In the genomic region with DNA sequence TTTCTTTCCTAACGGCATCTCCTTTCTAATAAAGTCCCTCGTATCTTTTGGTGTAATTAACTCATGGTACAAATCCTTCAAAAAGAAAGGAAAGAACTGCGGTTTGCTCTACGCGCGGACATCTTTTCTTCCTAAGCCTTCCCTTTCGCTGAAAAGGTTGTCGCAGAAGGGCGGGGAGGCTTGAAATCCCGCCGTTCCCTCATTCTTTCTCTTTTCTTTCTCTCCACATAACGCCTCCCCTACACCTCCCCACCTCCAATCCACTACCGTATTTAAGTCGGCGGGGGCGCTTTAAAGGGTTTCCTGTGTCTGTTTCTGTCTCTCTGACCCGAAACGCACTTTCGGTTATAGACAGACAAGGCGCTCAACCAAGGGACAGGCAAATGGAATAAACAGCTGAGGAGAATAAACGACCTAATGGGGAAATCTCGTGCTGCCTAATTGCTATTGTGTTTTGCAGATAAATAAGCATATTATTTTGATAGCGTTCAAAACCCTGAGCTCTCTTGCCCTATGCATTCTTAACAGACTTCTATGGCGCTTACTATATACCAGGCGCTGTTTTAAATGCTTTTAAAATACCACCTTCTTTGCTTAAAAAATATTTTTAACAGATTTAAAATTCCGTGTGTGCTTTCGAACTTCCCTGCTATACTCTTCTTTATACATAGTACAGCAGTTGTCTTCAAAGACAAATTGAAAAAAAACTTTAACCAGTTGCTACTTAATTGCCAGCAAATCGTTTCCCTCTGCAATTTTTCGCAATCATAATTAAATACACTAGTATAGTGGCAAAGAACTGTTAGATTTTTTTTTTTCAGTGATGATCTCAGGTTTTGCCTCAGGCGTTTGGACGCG, we compare ENCODE assay signal across 8 cellular contexts. TPM values are rescaled to one million over a fixed set of nuclear protein-coding genes. Genes with fewer than 3 reads are reported as not detected.
DNase-seq lines count a peak whose midpoint lies in the region; ATAC-seq, FAIRE-seq and TF ChIP-seq lines count a peak whose summit lies in the region.

No MANE protein-coding gene starts in this region.

- intact Hi-C loops in activated CD8-positive, alpha-beta T cell treated with anti-CD3 and anti-CD28 coated beads for 36 hours (cut with micrococcal nuclease), result no loop called here

- peaks cover 15% of the 10 kb centered on the region for H3K27me3 ChIP-seq in endocrine pancreas (ENCODE audit: control insufficient read depth, insufficient read depth, low read length)

- peak; percentile 79 for FAIRE-seq in GM12892 (lab: Jason Lieb, UNC)

- H3K36me3 ChIP-seq in HEK293 (ENCODE audit: control insufficient read depth in 2 of 2, insufficient read depth in 1 of 2, low read length in 2 of 2), result no peaks in the 10 kb centered on the region
- H3K36me3 ChIP-seq in endocrine pancreas (ENCODE audit: control insufficient read depth, insufficient read depth, low read length), result peaks cover 2% of the 10 kb centered on the region

- no peaks in the 10 kb centered on the region for H3K9me3 Mint-ChIP-seq in activated CD8-positive, alpha-beta T cell treated with anti-CD3 and anti-CD28 coated beads for 36 hours

- peaks cover 27% of the 10 kb centered on the region for H3K4me1 Mint-ChIP-seq in activated CD8-positive, alpha-beta T cell treated with anti-CD3 and anti-CD28 coated beads for 36 hours (ENCODE audit: low read depth)

- peaks cover 61% of the 10 kb centered on the region for H3K27me3 Mint-ChIP-seq in activated CD8-positive, alpha-beta T cell treated with anti-CD3 and anti-CD28 coated beads for 36 hours

- peak overlapping the region; percentile 26 for H3K27ac Mint-ChIP-seq in activated CD8-positive, alpha-beta T cell treated with anti-CD3 and anti-CD28 coated beads for 36 hours

- peak overlapping the region; percentile 93 for H3K27ac ChIP-seq in HEK293 (ENCODE audit: extremely low read depth, low read depth, low read length)

- CTCF ChIA-PET in HEK293 (lab: Yijun Ruan, JAX), result interaction anchor here (1.0 to 1.6 kb wide), 2 partner anchors 433 to 436 kb away, joined by 4 to 7 read pairs; no protein-coding TSS in a partner anchor
- CTCF ChIA-PET in activated CD8-positive, alpha-beta T cell treated with anti-CD3 and anti-CD28 coated beads for 36 hours (lab: Charles Lee), result interaction anchor here (1.1 to 1.5 kb wide), 3 partner anchors 10 to 436 kb away, joined by 3 to 5 read pairs (median 4); no protein-coding TSS in a partner anchor

- TF ChIP-seq CTCF in HEK293 (tag by site-specific recombination; IDR thresholded peaks at IDR 0.05) (peak; percentile 65), NB4 (IDR thresholded peaks at IDR 0.05; ENCODE audit: low read depth, low read length) (no peak)
- no peak for TF ChIP-seq CTCF in activated CD8-positive, alpha-beta T cell treated with anti-CD3 and anti-CD28 coated beads for 36 hours (IDR thresholded peaks at IDR 0.05)

- peak overlapping the region; percentile 76 for H3K4me3 Mint-ChIP-seq in activated CD8-positive, alpha-beta T cell treated with anti-CD3 and anti-CD28 coated beads for 36 hours

- DNase-seq in GM12892 (ENCODE audit: insufficient read length) (no peak), NB4 (ENCODE audit: low read depth) (peak; percentile 87), middle frontal gyrus (ENCODE audit: extremely low spot score, low spot score) (peak; percentile 27), NCI-H187 treated with DMSO at 0.1 percent for 48 hours (lab: John Stamatoyannopoulos, UW) (no peak)
- peak; percentile 88 for DNase-seq in activated CD8-positive, alpha-beta T cell treated with anti-CD3 and anti-CD28 coated beads for 36 hours
- DNase-seq in stimulated activated CD8-positive, alpha-beta memory T cell treated with anti-CD3 and anti-CD28 coated beads, Interleukin-7, amount 100 ng/mL, for 4 hours (ENCODE audit: low read depth in 2 of 2), result peak; percentile 57

- H3K4me1 ChIP-seq in HEK293 (ENCODE audit: control insufficient read depth, insufficient read depth, low read length) (peaks cover 11% of the 10 kb centered on the region), endocrine pancreas (ENCODE audit: control insufficient read depth, insufficient read depth, low read length) (no peaks in the 10 kb centered on the region)

- peak; percentile 72 for ATAC-seq in activated CD8-positive, alpha-beta T cell treated with anti-CD3 and anti-CD28 coated beads for 36 hours

- POLR2A ChIA-PET in HEK293 (lab: Yijun Ruan, JAX), result interaction anchor here (0.7 to 2.3 kb wide), 6 partner anchors 18 to 384 kb away, joined by 3 to 5 read pairs (median 4); a partner anchor contains a TSS
- POLR2A ChIA-PET in activated CD8-positive, alpha-beta T cell treated with anti-CD3 and anti-CD28 coated beads for 36 hours (lab: Charles Lee), result interaction anchor here (1.0 kb wide), 1 partner anchor 34 kb away, joined by 3 read pairs; no protein-coding TSS in a partner anchor

- no peak overlapping the region for H3K9ac ChIP-seq in endocrine pancreas (ENCODE audit: control insufficient read depth, insufficient read depth, low read length)

- H3K36me3 Mint-ChIP-seq in activated CD8-positive, alpha-beta T cell treated with anti-CD3 and anti-CD28 coated beads for 36 hours (ENCODE audit: low read depth), result no peaks in the 10 kb centered on the region

- TF ChIP-seq POLR2A in GM12892 (IDR thresholded peaks at IDR 0.05; ENCODE audit: low read depth, low read length) (no peak), NB4 (IDR thresholded peaks at IDR 0.05; ENCODE audit: extremely low read depth, insufficient read length) (no peak)

- H3K9me3 ChIP-seq in HEK293 (ENCODE audit: control insufficient read depth, insufficient read depth, low read depth, low read length) (no peaks in the 10 kb centered on the region), endocrine pancreas (ENCODE audit: control insufficient read depth, low read length) (no peaks in the 10 kb centered on the region)

- peak overlapping the region; percentile 60 for H3K4me3 ChIP-seq in HEK293 (ENCODE audit: low read depth, low read length)
- peak overlapping the region; percentile 60 for H3K4me3 ChIP-seq in NB4 (ENCODE audit: low read depth, low read length)
- H3K4me3 ChIP-seq in endocrine pancreas (ENCODE audit: control insufficient read depth, insufficient read depth, low read length), result peak overlapping the region; percentile 65

TF ChIP-seq in HEK293, 187 proteins besides CTCF, POLR2A, EP300 and RAD21 (continues in another document):
- TF ChIP-seq, protein P1, sequence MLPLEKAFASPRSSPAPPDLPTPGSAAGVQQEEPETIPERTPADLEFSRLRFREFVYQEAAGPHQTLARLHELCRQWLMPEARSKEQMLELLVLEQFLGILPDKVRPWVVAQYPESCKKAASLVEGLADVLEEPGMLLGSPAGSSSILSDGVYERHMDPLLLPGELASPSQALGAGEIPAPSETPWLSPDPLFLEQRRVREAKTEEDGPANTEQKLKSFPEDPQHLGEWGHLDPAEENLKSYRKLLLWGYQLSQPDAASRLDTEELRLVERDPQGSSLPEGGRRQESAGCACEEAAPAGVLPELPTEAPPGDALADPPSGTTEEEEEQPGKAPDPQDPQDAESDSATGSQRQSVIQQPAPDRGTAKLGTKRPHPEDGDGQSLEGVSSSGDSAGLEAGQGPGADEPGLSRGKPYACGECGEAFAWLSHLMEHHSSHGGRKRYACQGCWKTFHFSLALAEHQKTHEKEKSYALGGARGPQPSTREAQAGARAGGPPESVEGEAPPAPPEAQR (tag by site-specific recombination; IDR thresholded peaks at IDR 0.05), result no peak
- TF ChIP-seq ZNF214 (tag by site-specific recombination; IDR thresholded peaks at IDR 0.05; ENCODE audit: borderline replicate concordance), result no peak
- TF ChIP-seq OVOL3 (tag by site-specific recombination; IDR thresholded peaks at IDR 0.05), result peak; percentile 61; the same call in 1 of the 2 replicates
- 0 out of 2 replicates have a peak, but pooled peaks have one; percentile 14 for TF ChIP-seq ZBTB8A (tag by site-specific recombination; IDR thresholded peaks at IDR 0.05)
- peak; percentile 59 for TF ChIP-seq GLIS2 (tag by site-specific recombination; IDR thresholded peaks at IDR 0.05)
- TF ChIP-seq EGR2 (tag by site-specific recombination; IDR thresholded peaks at IDR 0.05; ENCODE audit: low read depth), result peak; percentile 60; the same call in 1 of the 2 replicates
- peak; percentile 96 for TF ChIP-seq MZF1 (tag by site-specific recombination; IDR thresholded peaks at IDR 0.05; ENCODE audit: borderline replicate concordance)
- TF ChIP-seq BCL11B (tag by site-specific recombination; IDR thresholded peaks at IDR 0.05; ENCODE audit: low read depth), result 0 out of 2 replicates have a peak, but pooled peaks have one; percentile 60
- no peak for TF ChIP-seq RBAK (tag by site-specific recombination; IDR thresholded peaks at IDR 0.05)
- TF ChIP-seq, protein P2, sequence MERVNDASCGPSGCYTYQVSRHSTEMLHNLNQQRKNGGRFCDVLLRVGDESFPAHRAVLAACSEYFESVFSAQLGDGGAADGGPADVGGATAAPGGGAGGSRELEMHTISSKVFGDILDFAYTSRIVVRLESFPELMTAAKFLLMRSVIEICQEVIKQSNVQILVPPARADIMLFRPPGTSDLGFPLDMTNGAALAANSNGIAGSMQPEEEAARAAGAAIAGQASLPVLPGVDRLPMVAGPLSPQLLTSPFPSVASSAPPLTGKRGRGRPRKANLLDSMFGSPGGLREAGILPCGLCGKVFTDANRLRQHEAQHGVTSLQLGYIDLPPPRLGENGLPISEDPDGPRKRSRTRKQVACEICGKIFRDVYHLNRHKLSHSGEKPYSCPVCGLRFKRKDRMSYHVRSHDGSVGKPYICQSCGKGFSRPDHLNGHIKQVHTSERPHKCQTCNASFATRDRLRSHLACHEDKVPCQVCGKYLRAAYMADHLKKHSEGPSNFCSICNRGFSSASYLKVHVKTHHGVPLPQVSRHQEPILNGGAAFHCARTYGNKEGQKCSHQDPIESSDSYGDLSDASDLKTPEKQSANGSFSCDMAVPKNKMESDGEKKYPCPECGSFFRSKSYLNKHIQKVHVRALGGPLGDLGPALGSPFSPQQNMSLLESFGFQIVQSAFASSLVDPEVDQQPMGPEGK (tag by site-specific recombination; IDR thresholded peaks at IDR 0.05), result peak; percentile 89
- peak; percentile 81 for TF ChIP-seq ZBTB17 (tag by site-specific recombination; IDR thresholded peaks at IDR 0.05)
- peak; percentile 81 for TF ChIP-seq ZNF660 (tag by site-specific recombination; IDR thresholded peaks at IDR 0.05)

RNA-seq across cellular contexts. Expression of a gene that starts 2.5 kb away (rescaled TPM):
- polyA plus RNA-seq in GM12892 (2012; ENCODE audit: missing spikeins), result not detected
- total RNA-seq in activated CD8-positive, alpha-beta T cell treated with anti-CD3 and anti-CD28 coated beads for 36 hours, result not detected

RNA-seq across cellular contexts. Expression of a gene that starts 43.8 kb away (rescaled TPM):
- 37.6 TPM for polyA plus RNA-seq in GM12892 (2012; ENCODE audit: missing spikeins)
- total RNA-seq in activated CD8-positive, alpha-beta T cell treated with anti-CD3 and anti-CD28 coated beads for 36 hours, result 10 to 100 TPM; 43.4 to 44.9 TPM

Comparison
In these comparisons a context has a peak if more than half of its experiments do, and no peak if none do; other contexts are left out.
1. DNase-seq: peak in NB4 (single experiment), activated CD8-positive, alpha-beta T cell treated with anti-CD3 and anti-CD28 coated beads for 36 hours (single experiment), middle frontal gyrus (single experiment) and stimulated activated CD8-positive, alpha-beta memory T cell treated with anti-CD3 and anti-CD28 coated beads, Interleukin-7, amount 100 ng/mL, for 4 hours (2 of 2); none in GM12892 (single experiment) and NCI-H187 treated with DMSO at 0.1 percent for 48 hours (single experiment).
2. Peak in every context shown above with its lines, with median percentiles within 50 percentile points of each other: H3K4me3 ChIP-seq.